In the genomic region with DNA sequence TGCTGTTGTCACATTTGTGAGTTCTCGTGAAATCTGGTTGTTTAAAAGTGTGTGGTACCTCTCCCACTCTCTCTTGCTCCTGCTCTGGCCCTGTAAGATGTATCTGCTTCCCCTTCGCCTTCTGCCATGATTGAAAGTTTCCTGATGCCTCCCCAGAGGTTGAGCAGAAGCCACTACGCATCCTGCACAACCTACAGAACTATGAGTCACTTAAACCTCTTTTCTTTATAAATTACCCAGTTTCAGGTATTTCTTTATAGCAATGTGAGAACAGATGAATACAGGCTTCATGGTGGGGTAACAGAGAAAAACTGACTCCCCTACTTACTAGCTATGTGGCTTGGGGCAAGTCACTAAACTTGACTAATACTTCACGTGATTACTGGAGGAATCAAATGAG, we compare ENCODE assay signal across 21 cellular contexts. TPM values are rescaled to one million over a fixed set of nuclear protein-coding genes. Genes with fewer than 3 reads are reported as not detected.
DNase-seq lines count a peak whose midpoint lies in the region; ATAC-seq and TF ChIP-seq lines count a peak whose summit lies in the region.
"Had no signal": no experiment of that assay in that cellular context is flagged by ENCODE, and none has a peak within 500 bp of the region (broad histone marks: within the 10 kb centered on the region; RNA-seq: fewer than 3 reads in every experiment).

No MANE protein-coding gene starts in this region.

- no peak overlapping the region for H3K4me3 Mint-ChIP-seq in activated CD8-positive, alpha-beta T cell treated with anti-CD3 and anti-CD28 coated beads for 36 hours
- no peak overlapping the region for H3K4me3 Mint-ChIP-seq in activated CD8-positive, alpha-beta T cell treated with anti-CD3 and anti-CD28 coated beads, Interleukin-2, amount 10 ng/mL, durations not matched to agents 7 days and 5 days
- no peak overlapping the region for H3K4me3 Mint-ChIP-seq in activated T-helper 1 cell treated with anti-CD3 and anti-CD28 coated beads, Interleukin-12 subunit alpha, Interleukin-12 subunit beta, Interleukin-2, Interleukin-4 antibody, amounts not matched to agents 30 ng/mL and 10 ng/mL and 1 ng/mL, durations not matched to agents 14 hours and 24 hours and 36 hours
- H3K4me3 Mint-ChIP-seq in activated T-helper 2 cell treated with anti-CD3 and anti-CD28 coated beads, Interferon-gamma antibody, Interleukin-2, Interleukin-4, amounts not matched to agents 10 μg/mL and 5 μg/mL and 100 μg/mL, durations not matched to agents 14 hours and 24 hours and 36 hours (ENCODE audit: low read depth): no peak overlapping the region
- H3K4me3 Mint-ChIP-seq: CD4-positive, alpha-beta T cell; HFFc6 had no signal

- intact Hi-C loops in activated CD8-positive, alpha-beta T cell treated with anti-CD3 and anti-CD28 coated beads for 36 hours (cut with micrococcal nuclease): no loop called here
- intact Hi-C loops in activated T-helper 1 cell treated with anti-CD3 and anti-CD28 coated beads, Interleukin-12 subunit alpha, Interleukin-12 subunit beta, Interleukin-2, Interleukin-4 antibody, amounts not matched to agents 30 ng/mL and 10 ng/mL and 1 ng/mL, durations not matched to agents 14 hours and 24 hours and 36 hours (cut with micrococcal nuclease): no loop called here
- intact Hi-C loops in activated T-helper 2 cell treated with anti-CD3 and anti-CD28 coated beads, Interferon-gamma antibody, Interleukin-2, Interleukin-4, amounts not matched to agents 10 μg/mL and 5 μg/mL and 100 μg/mL, durations not matched to agents 14 hours and 24 hours and 36 hours (cut with micrococcal nuclease): no loop called here

- H3K9me3 Mint-ChIP-seq in activated CD8-positive, alpha-beta T cell treated with anti-CD3 and anti-CD28 coated beads for 36 hours: no peaks in the 10 kb centered on the region
- no peaks in the 10 kb centered on the region for H3K9me3 Mint-ChIP-seq in activated CD8-positive, alpha-beta T cell treated with anti-CD3 and anti-CD28 coated beads, Interleukin-2, amount 10 ng/mL, durations not matched to agents 7 days and 5 days (ENCODE audit: insufficient read depth)
- no peaks in the 10 kb centered on the region for H3K9me3 Mint-ChIP-seq in activated T-helper 1 cell treated with anti-CD3 and anti-CD28 coated beads, Interleukin-12 subunit alpha, Interleukin-12 subunit beta, Interleukin-2, Interleukin-4 antibody, amounts not matched to agents 30 ng/mL and 10 ng/mL and 1 ng/mL, durations not matched to agents 14 hours and 24 hours and 36 hours
- no peaks in the 10 kb centered on the region for H3K9me3 Mint-ChIP-seq in activated T-helper 2 cell treated with anti-CD3 and anti-CD28 coated beads, Interferon-gamma antibody, Interleukin-2, Interleukin-4, amounts not matched to agents 10 μg/mL and 5 μg/mL and 100 μg/mL, durations not matched to agents 14 hours and 24 hours and 36 hours
- H3K9me3 Mint-ChIP-seq: CD4-positive, alpha-beta T cell had no signal

- H3K27me3 Mint-ChIP-seq in activated CD8-positive, alpha-beta T cell treated with anti-CD3 and anti-CD28 coated beads for 36 hours: peaks cover 6% of the 10 kb centered on the region
- peaks cover 9% of the 10 kb centered on the region for H3K27me3 Mint-ChIP-seq in activated CD8-positive, alpha-beta T cell treated with anti-CD3 and anti-CD28 coated beads, Interleukin-2, amount 10 ng/mL, durations not matched to agents 7 days and 5 days (ENCODE audit: low read depth)
- H3K27me3 Mint-ChIP-seq in activated T-helper 1 cell treated with anti-CD3 and anti-CD28 coated beads, Interleukin-12 subunit alpha, Interleukin-12 subunit beta, Interleukin-2, Interleukin-4 antibody, amounts not matched to agents 30 ng/mL and 10 ng/mL and 1 ng/mL, durations not matched to agents 14 hours and 24 hours and 36 hours (ENCODE audit: insufficient read depth): no peaks in the 10 kb centered on the region
- H3K27me3 Mint-ChIP-seq in activated T-helper 2 cell treated with anti-CD3 and anti-CD28 coated beads, Interferon-gamma antibody, Interleukin-2, Interleukin-4, amounts not matched to agents 10 μg/mL and 5 μg/mL and 100 μg/mL, durations not matched to agents 14 hours and 24 hours and 36 hours (ENCODE audit: low read depth): no peaks in the 10 kb centered on the region

- peak overlapping the region; percentile 4 for H3K27ac Mint-ChIP-seq in activated CD8-positive, alpha-beta T cell treated with anti-CD3 and anti-CD28 coated beads for 36 hours
- H3K27ac Mint-ChIP-seq in activated CD8-positive, alpha-beta T cell treated with anti-CD3 and anti-CD28 coated beads, Interleukin-2, amount 10 ng/mL, durations not matched to agents 7 days and 5 days: no peak overlapping the region
- peak overlapping the region; percentile 47 for H3K27ac Mint-ChIP-seq in activated T-helper 1 cell treated with anti-CD3 and anti-CD28 coated beads, Interleukin-12 subunit alpha, Interleukin-12 subunit beta, Interleukin-2, Interleukin-4 antibody, amounts not matched to agents 30 ng/mL and 10 ng/mL and 1 ng/mL, durations not matched to agents 14 hours and 24 hours and 36 hours
- peak overlapping the region; percentile 58 for H3K27ac Mint-ChIP-seq in activated T-helper 2 cell treated with anti-CD3 and anti-CD28 coated beads, Interferon-gamma antibody, Interleukin-2, Interleukin-4, amounts not matched to agents 10 μg/mL and 5 μg/mL and 100 μg/mL, durations not matched to agents 14 hours and 24 hours and 36 hours
- H3K27ac Mint-ChIP-seq: CD4-positive, alpha-beta T cell; HFFc6 had no signal

- TF ChIP-seq CTCF in activated CD8-positive, alpha-beta T cell treated with anti-CD3 and anti-CD28 coated beads for 36 hours (IDR thresholded peaks at IDR 0.05): no peak

- H3K4me1 Mint-ChIP-seq in activated CD8-positive, alpha-beta T cell treated with anti-CD3 and anti-CD28 coated beads for 36 hours (ENCODE audit: low read depth): peaks cover 3% of the 10 kb centered on the region
- no peaks in the 10 kb centered on the region for H3K4me1 Mint-ChIP-seq in activated CD8-positive, alpha-beta T cell treated with anti-CD3 and anti-CD28 coated beads, Interleukin-2, amount 10 ng/mL, durations not matched to agents 7 days and 5 days (ENCODE audit: low read depth)
- no peaks in the 10 kb centered on the region for H3K4me1 Mint-ChIP-seq in activated T-helper 1 cell treated with anti-CD3 and anti-CD28 coated beads, Interleukin-12 subunit alpha, Interleukin-12 subunit beta, Interleukin-2, Interleukin-4 antibody, amounts not matched to agents 30 ng/mL and 10 ng/mL and 1 ng/mL, durations not matched to agents 14 hours and 24 hours and 36 hours (ENCODE audit: low read depth)
- H3K4me1 Mint-ChIP-seq in activated T-helper 2 cell treated with anti-CD3 and anti-CD28 coated beads, Interferon-gamma antibody, Interleukin-2, Interleukin-4, amounts not matched to agents 10 μg/mL and 5 μg/mL and 100 μg/mL, durations not matched to agents 14 hours and 24 hours and 36 hours (ENCODE audit: low read depth): peaks cover 12% of the 10 kb centered on the region

- ATAC-seq in activated CD8-positive, alpha-beta T cell treated with anti-CD3 and anti-CD28 coated beads for 36 hours: peak; percentile 34
- ATAC-seq in activated CD8-positive, alpha-beta T cell treated with anti-CD3 and anti-CD28 coated beads, Interleukin-2, amount 10 ng/mL, durations not matched to agents 7 days and 5 days: no peak
- peak; percentile 72 for ATAC-seq in stimulated activated naive CD8-positive, alpha-beta T cell treated with anti-CD3 and anti-CD28 coated beads, Interleukin-15, Interleukin-2, amounts not matched to agents 100 U/mL and 50 U/mL, for 24 hours
- no peak for ATAC-seq in HG02870 (IDR thresholded peaks at IDR 0.05; ENCODE audit: unreplicated experiment)
- ATAC-seq: HCT116 had no signal

- POLR2A ChIA-PET in activated CD8-positive, alpha-beta T cell treated with anti-CD3 and anti-CD28 coated beads for 36 hours (lab: Charles Lee): no interaction called here
- POLR2A ChIA-PET in activated CD8-positive, alpha-beta T cell treated with anti-CD3 and anti-CD28 coated beads, Interleukin-2, amount 10 ng/mL, durations not matched to agents 7 days and 5 days (lab: Charles Lee): no interaction called here

- no peak for DNase-seq in activated CD8-positive, alpha-beta T cell treated with anti-CD3 and anti-CD28 coated beads for 36 hours
- DNase-seq in activated CD8-positive, alpha-beta T cell treated with anti-CD3 and anti-CD28 coated beads, Interleukin-2, amount 10 ng/mL, durations not matched to agents 7 days and 5 days: no peak
- no peak for DNase-seq in activated T-helper 1 cell treated with anti-CD3 and anti-CD28 coated beads, Interleukin-12 subunit alpha, Interleukin-12 subunit beta, Interleukin-2, Interleukin-4 antibody, amounts not matched to agents 30 ng/mL and 10 ng/mL and 1 ng/mL, durations not matched to agents 14 hours and 24 hours and 36 hours (ENCODE audit: low spot score)
- no peak for DNase-seq in activated T-helper 2 cell treated with anti-CD3 and anti-CD28 coated beads, Interferon-gamma antibody, Interleukin-2, Interleukin-4, amounts not matched to agents 10 μg/mL and 5 μg/mL and 100 μg/mL, durations not matched to agents 14 hours and 24 hours and 36 hours (ENCODE audit: low spot score)
- no peak for DNase-seq in stimulated activated naive CD8-positive, alpha-beta T cell treated with anti-CD3 and anti-CD28 coated beads, Interleukin-15, Interleukin-2, amounts not matched to agents 100 U/mL and 50 U/mL, for 24 hours
- no peak for DNase-seq in NCI-H226
- DNase-seq: ACHN; BE2C; C1 segment of cervical spinal cord; Caco-2; CD4-positive, alpha-beta T cell; DMS153; DMS79; GDM1; GOT3; H7; HFFc6; IMR-90 had no signal

- no peaks in the 10 kb centered on the region for H3K36me3 Mint-ChIP-seq in activated CD8-positive, alpha-beta T cell treated with anti-CD3 and anti-CD28 coated beads for 36 hours (ENCODE audit: low read depth)
- no peaks in the 10 kb centered on the region for H3K36me3 Mint-ChIP-seq in activated CD8-positive, alpha-beta T cell treated with anti-CD3 and anti-CD28 coated beads, Interleukin-2, amount 10 ng/mL, durations not matched to agents 7 days and 5 days (ENCODE audit: low read depth)
- H3K36me3 Mint-ChIP-seq in activated T-helper 1 cell treated with anti-CD3 and anti-CD28 coated beads, Interleukin-12 subunit alpha, Interleukin-12 subunit beta, Interleukin-2, Interleukin-4 antibody, amounts not matched to agents 30 ng/mL and 10 ng/mL and 1 ng/mL, durations not matched to agents 14 hours and 24 hours and 36 hours (ENCODE audit: low read depth): no peaks in the 10 kb centered on the region
- no peaks in the 10 kb centered on the region for H3K36me3 Mint-ChIP-seq in activated T-helper 2 cell treated with anti-CD3 and anti-CD28 coated beads, Interferon-gamma antibody, Interleukin-2, Interleukin-4, amounts not matched to agents 10 μg/mL and 5 μg/mL and 100 μg/mL, durations not matched to agents 14 hours and 24 hours and 36 hours (ENCODE audit: low read depth)

- CTCF ChIA-PET in activated CD8-positive, alpha-beta T cell treated with anti-CD3 and anti-CD28 coated beads for 36 hours (lab: Charles Lee): no interaction called here
- CTCF ChIA-PET in activated CD8-positive, alpha-beta T cell treated with anti-CD3 and anti-CD28 coated beads, Interleukin-2, amount 10 ng/mL, durations not matched to agents 7 days and 5 days (lab: Charles Lee): no interaction called here

RNA-seq across cellular contexts. Expression of gene STEAP4, which starts 18.0 kb away (rescaled TPM):
- not detected for total RNA-seq in activated CD8-positive, alpha-beta T cell treated with anti-CD3 and anti-CD28 coated beads for 36 hours
- not detected for total RNA-seq in activated CD8-positive, alpha-beta T cell treated with anti-CD3 and anti-CD28 coated beads, Interleukin-2, amount 10 ng/mL, durations not matched to agents 7 days and 5 days
- total RNA-seq in activated T-helper 1 cell treated with anti-CD3 and anti-CD28 coated beads, Interleukin-12 subunit alpha, Interleukin-12 subunit beta, Interleukin-2, Interleukin-4 antibody, amounts not matched to agents 30 ng/mL and 10 ng/mL and 1 ng/mL, durations not matched to agents 14 hours and 24 hours and 36 hours: 0.99 and 1.1 TPM in 2 replicates
- 0.39 and 0.48 TPM in 2 replicates for total RNA-seq in activated T-helper 2 cell treated with anti-CD3 and anti-CD28 coated beads, Interferon-gamma antibody, Interleukin-2, Interleukin-4, amounts not matched to agents 10 μg/mL and 5 μg/mL and 100 μg/mL, durations not matched to agents 14 hours and 24 hours and 36 hours
- total RNA-seq: Caco-2; CD4-positive, alpha-beta T cell; Daoy; HFFc6; IMR-90 had no signal

Comparison
In these comparisons a context has a peak if more than half of its experiments do, and no peak if none do; other contexts are left out.
1. ATAC-seq: peak in activated CD8-positive, alpha-beta T cell treated with anti-CD3 and anti-CD28 coated beads for 36 hours (single experiment) and stimulated activated naive CD8-positive, alpha-beta T cell treated with anti-CD3 and anti-CD28 coated beads, Interleukin-15, Interleukin-2, amounts not matched to agents 100 U/mL and 50 U/mL, for 24 hours (single experiment); none in activated CD8-positive, alpha-beta T cell treated with anti-CD3 and anti-CD28 coated beads, Interleukin-2, amount 10 ng/mL, durations not matched to agents 7 days and 5 days (single experiment) and HG02870 (single experiment).